In the genomic region with DNA sequence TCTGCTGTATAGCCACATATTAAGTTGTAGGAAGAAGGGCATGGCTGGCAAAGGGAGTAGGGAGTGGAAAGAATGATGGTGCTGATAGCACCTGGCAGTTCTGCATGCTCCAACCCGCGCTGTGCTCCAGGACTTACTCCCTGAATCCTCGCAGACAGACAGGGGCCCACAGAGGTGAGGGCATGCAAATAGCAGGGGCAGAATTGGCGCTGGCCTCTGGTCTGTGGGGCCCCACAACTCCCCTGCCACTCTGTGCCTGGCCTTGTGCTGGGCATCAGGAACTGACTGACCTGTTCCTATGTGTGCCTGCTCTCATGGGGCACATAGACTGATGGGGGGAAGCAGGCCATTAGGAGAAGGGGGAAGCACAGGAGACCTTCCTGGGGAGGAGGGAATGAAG, we compare ENCODE assay signal across 26 cellular contexts. TPM values are rescaled to one million over a fixed set of nuclear protein-coding genes. Genes with fewer than 3 reads are reported as not detected.
"Had no signal": no experiment of that assay in that cellular context is flagged by ENCODE, and none has a peak within 500 bp of the region (broad histone marks: within the 10 kb centered on the region; RNA-seq: fewer than 3 reads in every experiment).

No MANE protein-coding gene starts in this region.

- H3K4me1 Mint-ChIP-seq: activated B cell treated with CpG ODN at 0.5 μM for 24 hours; activated naive CD8-positive, alpha-beta T cell treated with anti-CD3 and anti-CD28 coated beads for 36 hours; stimulated activated naive B cell treated with anti-CD40 and anti-IgM and Interleukin-4, amounts not matched to agents 10 μg/mL and 1 μg/mL and 100 μg/mL, for 72 hours had no signal

- DNase-seq: activated B cell treated with CpG ODN at 0.5 μM for 24 hours; activated CD8-positive, alpha-beta T cell treated with anti-CD3 and anti-CD28 coated beads, Interleukin-2, amount 10 ng/mL, durations not matched to agents 7 days and 5 days; activated effector memory CD4-positive, alpha-beta T cell treated with Interleukin-2 at 50 U/mL for 16 hours; activated naive CD4-positive, alpha-beta T cell treated with anti-CD3 and anti-CD28 coated beads for 36 hours; activated naive CD8-positive, alpha-beta T cell treated with anti-CD3 and anti-CD28 coated beads for 36 hours; activated T-cell treated with anti-CD3 and anti-CD28 coated beads for 4 hours; activated T-cell treated with anti-CD3 and anti-CD28 coated beads, Interleukin-2, amount 50 U/mL, for 72 hours; amniotic stem cell; central memory CD4-positive, alpha-beta T cell; dermis blood vessel endothelial cell; effector CD8-positive, alpha-beta T cell; mammary epithelial cell; naive thymus-derived CD4-positive, alpha-beta T cell; sigmoid colon; small intestine; stimulated activated CD4-positive, alpha-beta T cell treated with anti-CD3 and anti-CD28 coated beads, Interleukin-1b, Interleukin-23, amount 100 ng/mL, for 48 hours; stimulated activated CD4-positive, alpha-beta T cell treated with anti-CD3 and anti-CD28 coated beads, Interleukin-4, amount 100 ng/mL, for 4 hours; stimulated activated CD8-positive, alpha-beta memory T cell treated with anti-CD3 and anti-CD28 coated beads, Interleukin-4, amount 100 ng/mL, for 48 hours; stimulated activated naive B cell treated with anti-CD40 and anti-IgM and Interleukin-4, amounts not matched to agents 10 μg/mL and 1 μg/mL and 100 μg/mL, for 72 hours; T-helper 1 cell had no signal

- H3K27me3 ChIP-seq: breast epithelium, sigmoid colon, tibial nerve had no signal

- ATAC-seq: activated CD8-positive, alpha-beta T cell treated with anti-CD3 and anti-CD28 coated beads, Interleukin-2, amount 10 ng/mL, durations not matched to agents 7 days and 5 days; activated T-cell treated with anti-CD3 and anti-CD28 coated beads, Interleukin-2, amount 50 U/mL, for 72 hours; naive thymus-derived CD4-positive, alpha-beta T cell; stimulated activated naive B cell treated with anti-CD40 and anti-IgM and Interleukin-4, amounts not matched to agents 10 μg/mL and 1 μg/mL and 100 μg/mL, for 72 hours had no signal

- H3K27ac Mint-ChIP-seq: activated B cell treated with CpG ODN at 0.5 μM for 24 hours; activated CD8-positive, alpha-beta T cell treated with anti-CD3 and anti-CD28 coated beads, Interleukin-2, amount 10 ng/mL, durations not matched to agents 7 days and 5 days; activated naive CD4-positive, alpha-beta T cell treated with anti-CD3 and anti-CD28 coated beads for 36 hours; activated naive CD8-positive, alpha-beta T cell treated with anti-CD3 and anti-CD28 coated beads for 36 hours; activated T-cell treated with anti-CD3 and anti-CD28 coated beads, Interleukin-2, amount 50 U/mL, for 72 hours; mesothelial cell of epicardium; naive thymus-derived CD4-positive, alpha-beta T cell; stimulated activated naive B cell treated with anti-CD40 and anti-IgM and Interleukin-4, amounts not matched to agents 10 μg/mL and 1 μg/mL and 100 μg/mL, for 72 hours; T-helper 2 cell treated with Interferon-gamma antibody and Interleukin-4, amounts not matched to agents 5 μg/mL and 100 μg/mL, for 36 hours had no signal

- H3K27me3 Mint-ChIP-seq: activated B cell treated with CpG ODN at 0.5 μM for 24 hours; activated naive CD8-positive, alpha-beta T cell treated with anti-CD3 and anti-CD28 coated beads for 36 hours; naive thymus-derived CD4-positive, alpha-beta T cell had no signal

- H3K36me3 ChIP-seq: breast epithelium had no signal

- H3K4me3 Mint-ChIP-seq: activated B cell treated with CpG ODN at 0.5 μM for 24 hours; activated CD8-positive, alpha-beta T cell treated with anti-CD3 and anti-CD28 coated beads, Interleukin-2, amount 10 ng/mL, durations not matched to agents 7 days and 5 days; activated naive CD4-positive, alpha-beta T cell treated with anti-CD3 and anti-CD28 coated beads for 36 hours; activated naive CD8-positive, alpha-beta T cell treated with anti-CD3 and anti-CD28 coated beads for 36 hours; activated T-cell treated with anti-CD3 and anti-CD28 coated beads, Interleukin-2, amount 50 U/mL, for 72 hours; mesothelial cell of epicardium; naive thymus-derived CD4-positive, alpha-beta T cell; neural crest cell; stimulated activated naive B cell treated with anti-CD40 and anti-IgM and Interleukin-4, amounts not matched to agents 10 μg/mL and 1 μg/mL and 100 μg/mL, for 72 hours; T-helper 2 cell treated with Interferon-gamma antibody and Interleukin-4, amounts not matched to agents 5 μg/mL and 100 μg/mL, for 36 hours had no signal

- H3K9me3 Mint-ChIP-seq: activated B cell treated with CpG ODN at 0.5 μM for 24 hours; activated naive CD4-positive, alpha-beta T cell treated with anti-CD3 and anti-CD28 coated beads for 36 hours; activated naive CD8-positive, alpha-beta T cell treated with anti-CD3 and anti-CD28 coated beads for 36 hours; activated T-cell treated with anti-CD3 and anti-CD28 coated beads, Interleukin-2, amount 50 U/mL, for 72 hours; mesothelial cell of epicardium; naive thymus-derived CD4-positive, alpha-beta T cell; neural crest cell; stimulated activated naive B cell treated with anti-CD40 and anti-IgM and Interleukin-4, amounts not matched to agents 10 μg/mL and 1 μg/mL and 100 μg/mL, for 72 hours; T-helper 2 cell treated with Interferon-gamma antibody and Interleukin-4, amounts not matched to agents 5 μg/mL and 100 μg/mL, for 36 hours had no signal

- H3K27ac ChIP-seq: breast epithelium, left ventricle myocardium inferior, sigmoid colon had no signal

- H3K4me3 ChIP-seq: breast epithelium, left ventricle myocardium inferior, sigmoid colon, tibial nerve had no signal

- H3K9me3 ChIP-seq: breast epithelium, left ventricle myocardium inferior, sigmoid colon, tibial nerve had no signal

RNA-seq across cellular contexts. Expression of a gene that starts 47.9 kb away (rescaled TPM):
- total RNA-seq: activated naive CD4-positive, alpha-beta T cell treated with anti-CD3 and anti-CD28 coated beads for 36 hours had no signal
- polyA plus RNA-seq: naive thymus-derived CD4-positive, alpha-beta T cell had no signal
